ENCODE assay signal across 9 cellular contexts in the genomic region with DNA sequence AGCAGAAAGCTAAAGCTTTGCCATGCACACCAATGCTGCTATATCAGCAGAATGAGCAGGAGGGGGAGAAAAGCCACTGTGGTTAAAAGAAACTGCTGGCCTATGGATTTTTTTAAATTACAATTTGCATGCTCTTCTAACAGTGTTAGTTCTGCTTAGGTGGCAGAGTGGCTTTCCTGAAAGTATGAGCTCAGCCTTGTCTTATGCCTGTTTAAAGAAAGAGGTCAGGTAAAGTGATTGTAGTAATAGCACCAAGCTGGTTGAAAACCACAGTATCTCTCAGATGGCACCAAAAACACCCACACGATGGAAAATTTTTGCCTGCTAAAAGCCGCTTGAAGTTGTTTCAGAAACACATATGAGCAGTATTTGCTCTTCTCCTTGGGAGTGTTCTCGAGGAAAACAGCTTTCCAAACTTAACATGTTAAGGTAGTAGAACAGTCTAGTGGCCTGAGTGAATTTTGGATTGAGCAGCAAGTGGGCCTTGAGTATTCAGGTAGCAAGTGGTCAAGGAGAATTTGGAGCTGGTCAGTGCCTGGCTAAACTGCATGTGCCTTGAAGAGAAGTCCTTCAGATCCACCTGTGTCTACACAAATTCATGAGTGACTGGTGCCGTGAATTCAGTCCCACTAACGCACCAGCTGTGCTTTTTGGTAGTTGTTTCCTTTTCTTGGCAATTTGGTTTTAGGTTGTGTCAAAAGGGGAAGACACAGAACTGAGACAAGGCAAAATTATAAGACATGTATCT. TPM values are rescaled to one million over a fixed set of nuclear protein-coding genes. Genes with fewer than 3 reads are reported as not detected.
DNase-seq lines count a peak whose midpoint lies in the region; ATAC-seq, FAIRE-seq and TF ChIP-seq lines count a peak whose summit lies in the region.
"Had no signal": no experiment of that assay in that cellular context is flagged by ENCODE, and none has a peak within 500 bp of the region (broad histone marks: within the 10 kb centered on the region; RNA-seq: fewer than 3 reads in every experiment).

No MANE protein-coding gene starts in this region.

- no peak overlapping the region for H2AFZ ChIP-seq in Loucy (ENCODE audit: low read length)

- no peaks in the 10 kb centered on the region for H3K9me3 Mint-ChIP-seq in central memory CD8-positive, alpha-beta T cell
- H3K9me3 Mint-ChIP-seq: brain had no signal

- H3K79me2 ChIP-seq in Loucy (ENCODE audit: insufficient read depth, low read length), result no peaks in the 10 kb centered on the region

- H4K20me1 ChIP-seq in Loucy (ENCODE audit: insufficient read depth, low read length, poor library complexity, severe bottlenecking), result no peaks in the 10 kb centered on the region

- no peak overlapping the region for H3K9ac ChIP-seq in Loucy (ENCODE audit: low read depth, low read length, poor library complexity, severe bottlenecking)

- TF ChIP-seq CTCF in Loucy (conservative IDR thresholded peaks at IDR 0.05; ENCODE audit: low read length), result no peak

- ATAC-seq in GM21576 (IDR thresholded peaks at IDR 0.05; ENCODE audit: unreplicated experiment), result peak; percentile 88
- peak; percentile 79 for ATAC-seq in central memory CD8-positive, alpha-beta T cell (replicated peaks; ENCODE audit: extremely low read depth, poor library complexity, severe bottlenecking)

- H3K27me3 Mint-ChIP-seq in central memory CD8-positive, alpha-beta T cell, result no peaks in the 10 kb centered on the region

- 0 out of 2 replicates have a peak, but pooled peaks have one; percentile 14 for TF ChIP-seq POLR2A in GM12892 (IDR thresholded peaks at IDR 0.05; ENCODE audit: low read depth, low read length)

- no peaks in the 10 kb centered on the region for H3K9me2 ChIP-seq in Loucy (replicated peaks; ENCODE audit: low read depth, low read length)

- H3F3A ChIP-seq in Loucy (ENCODE audit: low read depth), result no peaks in the 10 kb centered on the region

- no peak for DNase-seq in GM12892 (ENCODE audit: insufficient read length)
- no peak for DNase-seq in central memory CD8-positive, alpha-beta T cell (ENCODE audit: low spot score in 2 of 2)
- DNase-seq in retina, result no peak
- DNase-seq in NCI-H2227 treated with DMSO at 0.1 percent for 48 hours (lab: John Stamatoyannopoulos, UW), result no peak
- DNase-seq in NCI-H524 (lab: John Stamatoyannopoulos, UW), result no peak
- DNase-seq in NCI-H1092 (lab: John Stamatoyannopoulos, UW), result no peak

- H3K4me1 ChIP-seq in Loucy (ENCODE audit: insufficient read depth, low read length, poor library complexity, severe bottlenecking), result peaks cover 15% of the 10 kb centered on the region

- H3K36me3 ChIP-seq in Loucy (ENCODE audit: insufficient read depth, low read length), result no peaks in the 10 kb centered on the region

- H3K4me2 ChIP-seq in Loucy (ENCODE audit: low read depth, low read length, poor library complexity, severe bottlenecking), result peak overlapping the region; percentile 41

- peaks cover 19% of the 10 kb centered on the region for H3K4me1 Mint-ChIP-seq in central memory CD8-positive, alpha-beta T cell

- H3K4me3 ChIP-seq in Loucy (ENCODE audit: low read length, poor library complexity, severe bottlenecking), result no peak overlapping the region

- peak; percentile 87 for FAIRE-seq in GM12892 (lab: Jason Lieb, UNC)

- peak overlapping the region; percentile 85 for H3K27ac Mint-ChIP-seq in central memory CD8-positive, alpha-beta T cell (ENCODE audit: low read depth)

- H3K36me3 Mint-ChIP-seq in central memory CD8-positive, alpha-beta T cell (ENCODE audit: insufficient read depth), result peaks cover 1% of the 10 kb centered on the region
- H3K36me3 Mint-ChIP-seq: brain had no signal

- no peaks in the 10 kb centered on the region for H3K27me3 ChIP-seq in Loucy (ENCODE audit: insufficient read depth, low read length, poor library complexity, severe bottlenecking)

- H3K9me3 ChIP-seq in Loucy (ENCODE audit: insufficient read depth, low read depth, low read length), result no peaks in the 10 kb centered on the region

- peak overlapping the region; percentile 42 for H3K4me3 Mint-ChIP-seq in central memory CD8-positive, alpha-beta T cell
- H3K4me3 Mint-ChIP-seq: brain had no signal

RNA-seq across cellular contexts. Expression of gene NDUFV2, which starts 19.6 kb away (rescaled TPM):
- polyA plus RNA-seq in GM12892 (2012; ENCODE audit: missing spikeins), result 283 TPM

RNA-seq across cellular contexts. Expression of gene ANKRD12, which starts 53.6 kb away (rescaled TPM):
- 21.2 TPM for polyA plus RNA-seq in GM12892 (2012; ENCODE audit: missing spikeins)
